Comparison of ENCODE assay signal across 7 cellular contexts in genomic region chr21:42524341-42525227, GRCh38. TPM values are rescaled to one million over a fixed set of nuclear protein-coding genes. Genes with fewer than 3 reads are reported as not detected.
DNase-seq lines count a peak whose midpoint lies in the region; ATAC-seq and TF ChIP-seq lines count a peak whose summit lies in the region.

No MANE protein-coding gene starts in this region.

- H3K4me3 Mint-ChIP-seq in WTC11 (peak overlapping the region; percentile 73), osteocyte (ENCODE audit: unreplicated experiment) (peak overlapping the region; percentile 27)

- no peaks in the 10 kb centered on the region for H3K27me3 Mint-ChIP-seq in WTC11 (ENCODE audit: low read depth)
- H3K27me3 Mint-ChIP-seq in osteocyte (ENCODE audit: unreplicated experiment): no peaks in the 10 kb centered on the region

- H3K4me1 Mint-ChIP-seq in WTC11 (peaks cover 47% of the 10 kb centered on the region), osteocyte (ENCODE audit: unreplicated experiment) (peaks cover 26% of the 10 kb centered on the region)

- peak overlapping the region; percentile 9 for H3K27ac ChIP-seq in KOPT-K1 (ENCODE audit: low read depth, low read length, poor library complexity, severe bottlenecking)

- CTCF ChIA-PET in WTC11 (lab: Charles Lee): interaction anchor here (0.7 to 1.6 kb wide), 4 partner anchors 11 to 128 kb away, joined by 3 read pairs; partner anchors contain the start of gene SLC37A1

- H3K9me3 ChIP-seq in KOPT-K1 (ENCODE audit: insufficient read depth, low read length, poor library complexity, severe bottlenecking): no peaks in the 10 kb centered on the region

- ATAC-seq in GM18498 (IDR thresholded peaks at IDR 0.05; ENCODE audit: unreplicated experiment) (peak; percentile 82), GM21723 (IDR thresholded peaks at IDR 0.05; ENCODE audit: unreplicated experiment) (peak; percentile 69), WTC11 (peak; percentile 77)

- H3K27ac Mint-ChIP-seq in WTC11 (peak overlapping the region; percentile 86), osteocyte (ENCODE audit: unreplicated experiment) (peak overlapping the region; percentile 62)

- no peak for TF ChIP-seq CTCF in WTC11 (IDR thresholded peaks at IDR 0.05)
- no peak for TF ChIP-seq CTCF in fibroblast of mammary gland (conservative IDR thresholded peaks at IDR 0.05; ENCODE audit: control insufficient read depth, insufficient read depth, low read depth, low read length)
- TF ChIP-seq CTCF in osteocyte (IDR thresholded peaks at IDR 0.05): no peak

- DNase-seq in WTC11 (ENCODE audit: low spot score): peak; percentile 53
- peak; percentile 52 for DNase-seq in fibroblast of mammary gland (ENCODE audit: low read depth)
- no peak for DNase-seq in osteocyte (ENCODE audit: extremely low spot score, unreplicated experiment)
- no peak for DNase-seq in SKM-1 treated with dmso at 0.1 percent for 144 hours (lab: John Stamatoyannopoulos, UW; ENCODE audit: unreplicated experiment)

- H3K9me3 Mint-ChIP-seq in WTC11 (no peaks in the 10 kb centered on the region), osteocyte (ENCODE audit: unreplicated experiment) (no peaks in the 10 kb centered on the region)

- H3K36me3 Mint-ChIP-seq in WTC11 (peaks cover 40% of the 10 kb centered on the region), osteocyte (ENCODE audit: unreplicated experiment) (peaks cover 35% of the 10 kb centered on the region)

- H3K4me3 ChIP-seq in fibroblast of mammary gland (ENCODE audit: control insufficient read depth, low read depth, low read length): peak overlapping the region; percentile 7

- POLR2A ChIA-PET in WTC11 (lab: Charles Lee): no interaction called here

- peaks cover 15% of the 10 kb centered on the region; the same call in 1 of the 2 replicates for H3K36me3 ChIP-seq in KOPT-K1 (ENCODE audit: insufficient read depth, low read length)

TF ChIP-seq in WTC11, 78 proteins besides CTCF, POLR2A, EP300 and RAD21:
- TF ChIP-seq SOX15 (CRISPR knock-in tag; IDR thresholded peaks at IDR 0.05) (no peak), USF1 (CRISPR knock-in tag; IDR thresholded peaks at IDR 0.05) (peak; percentile 84), FOXJ3 (CRISPR knock-in tag; IDR thresholded peaks at IDR 0.05; ENCODE audit: borderline replicate concordance) (no peak), ESRRA (CRISPR knock-in tag; IDR thresholded peaks at IDR 0.05; ENCODE audit: borderline replicate concordance) (no peak), ATF6 (CRISPR knock-in tag; IDR thresholded peaks at IDR 0.05) (no peak), USF2 (CRISPR knock-in tag; IDR thresholded peaks at IDR 0.05) (peak; percentile 91), ZNF396 (CRISPR knock-in tag; IDR thresholded peaks at IDR 0.05; ENCODE audit: borderline replicate concordance) (no peak), CBFB (CRISPR knock-in tag; IDR thresholded peaks at IDR 0.05; ENCODE audit: low read depth) (no peak), SMAD3 (CRISPR knock-in tag; IDR thresholded peaks at IDR 0.05; ENCODE audit: borderline replicate concordance) (no peak), ZNF532 (CRISPR knock-in tag; IDR thresholded peaks at IDR 0.05; ENCODE audit: borderline replicate concordance) (no peak), MAX (CRISPR knock-in tag; IDR thresholded peaks at IDR 0.05) (no peak), ZMAT4 (CRISPR knock-in tag; IDR thresholded peaks at IDR 0.05) (no peak), ZNF423 (CRISPR knock-in tag; IDR thresholded peaks at IDR 0.05) (no peak), CREM (CRISPR knock-in tag; IDR thresholded peaks at IDR 0.05) (no peak), NR1H2 (CRISPR knock-in tag; IDR thresholded peaks at IDR 0.05) (no peak), ZNF317 (CRISPR knock-in tag; IDR thresholded peaks at IDR 0.05; ENCODE audit: borderline replicate concordance, low read depth) (no peak), ZNF671 (CRISPR knock-in tag; IDR thresholded peaks at IDR 0.05) (no peak)

RNA-seq across cellular contexts. Expression of gene SLC37A1, which starts 10.9 kb away (rescaled TPM):
- total RNA-seq in WTC11 (2021) (22.7 to 26.3 TPM (median 25.8 TPM) in 3 replicates), osteocyte (13.2 and 13.5 TPM in 2 replicates)

RNA-seq across cellular contexts. Expression of gene RSPH1, which starts 28.6 kb away (rescaled TPM):
- 0.11 to 0.30 TPM (median 0.16 TPM) in 3 replicates for total RNA-seq in WTC11 (2021)
- total RNA-seq in osteocyte: 0.19 and 0.34 TPM in 2 replicates

Comparison
In these comparisons a context has a peak if more than half of its experiments do, and no peak if none do; other contexts are left out.
1. DNase-seq: peak in WTC11 (single experiment) and fibroblast of mammary gland (single experiment); none in osteocyte (single experiment) and SKM-1 treated with dmso at 0.1 percent for 144 hours (single experiment).
2. Peak in every context shown above with its lines, with median percentiles within 50 percentile points of each other: ATAC-seq.